Comparison of ENCODE assay signal across 8 cellular contexts in genomic region chr3:192467230-192468186, GRCh38.
DNase-seq lines count a peak whose midpoint lies in the region; ATAC-seq and TF ChIP-seq lines count a peak whose summit lies in the region.

No MANE protein-coding gene starts in this region.

- no peak overlapping the region for H3K9ac ChIP-seq in parathyroid adenoma

- peak; percentile 92 for TF ChIP-seq CTCF in parathyroid adenoma (IDR thresholded peaks at IDR 0.05)

- H3K79me2 ChIP-seq in parathyroid adenoma = no peaks in the 10 kb centered on the region

- intact Hi-C loops in posterior vena cava (cut with DNase I) = no loop called here

- no peaks in the 10 kb centered on the region for H3K27me3 ChIP-seq in parathyroid adenoma (ENCODE audit: control insufficient read depth, insufficient read depth, low read length)

- DNase-seq in EH (ENCODE audit: low read depth) (peak; percentile 44), HPDE6-E6E7 (ENCODE audit: extremely low spot score) (peak; percentile 19), NOMO-1 treated with dmso at 0.1 percent for 144 hours (lab: John Stamatoyannopoulos, UW; ENCODE audit: unreplicated experiment) (peak; percentile 5), globus pallidus (ENCODE audit: low spot score) (peak; percentile 33), posterior vena cava (ENCODE audit: low spot score) (no peak)
- peak; percentile 47 to 56 for DNase-seq in activated T-cell treated with anti-CD3 and anti-CD28 coated beads, Interleukin-2, amount 50 U/mL, for 48 hours

- no peak overlapping the region for H3K4me2 ChIP-seq in parathyroid adenoma (ENCODE audit: low read length)

- H3K36me3 ChIP-seq in parathyroid adenoma (ENCODE audit: control insufficient read depth, insufficient read depth, low read length) = no peaks in the 10 kb centered on the region

- H3K4me3 ChIP-seq in parathyroid adenoma (ENCODE audit: low read depth, low read length) = no peak overlapping the region

- no peak overlapping the region for H3K27ac ChIP-seq in parathyroid adenoma

- H3K4me1 ChIP-seq in parathyroid adenoma = no peaks in the 10 kb centered on the region

- no peaks in the 10 kb centered on the region for H3K9me3 ChIP-seq in parathyroid adenoma (ENCODE audit: control insufficient read depth, low read length)

- H2AFZ ChIP-seq in parathyroid adenoma = no peak overlapping the region

- peak; percentile 98 for ATAC-seq in GM21515 (IDR thresholded peaks at IDR 0.05; ENCODE audit: unreplicated experiment)
